ENCODE assay signal across 6 cellular contexts in genomic region chr1:144894454-144895201, GRCh38.
A peak's percentile ranks its signal among the peaks of the same experiment; 100 is the strongest.
DNase-seq lines count a peak whose midpoint lies in the region; ATAC-seq and TF ChIP-seq lines count a peak whose summit lies in the region.
"Not testable (repeated sequence)": the region's sequence is repeated elsewhere in the genome, so short reads cannot be mapped to it uniquely, and the experiment has no call there.

No MANE protein-coding gene starts in this region.

- WGBS in gastroesophageal sphincter (ENCODE audit: low coverage in 1 of 2), 2 donors = no CpG with 5 or more reads among the region's 5 CpGs
- no CpG with 5 or more reads among the region's 5 CpGs for WGBS in heart right ventricle, 2 donors
- WGBS in lung, 2 donors = no CpG with 5 or more reads among the region's 5 CpGs
- no CpG with 5 or more reads among the region's 5 CpGs for WGBS in psoas muscle, 3 donors
- WGBS in upper lobe of left lung, 2 donors = no CpG with 5 or more reads among the region's 5 CpGs

- ATAC-seq in gastroesophageal sphincter = peak; percentile 90
- peak; percentile 91 to 96 (median 94) for ATAC-seq in heart right ventricle
- peak; percentile 66 for ATAC-seq in left lobe of liver
- ATAC-seq in lung (ENCODE audit: insufficient read depth, low FRiP score) = peak; percentile 71
- ATAC-seq in psoas muscle = peak; percentile 85 to 91 (median 88)
- ATAC-seq in upper lobe of left lung (ENCODE audit: low FRiP score in 2 of 2) = peak; percentile 82 to 93

- not testable (repeated sequence) for TF ChIP-seq EP300 in gastroesophageal sphincter (IDR thresholded peaks at IDR 0.05); upper lobe of left lung (IDR thresholded peaks at IDR 0.05)

- not testable (repeated sequence) for TF ChIP-seq POLR2A in gastroesophageal sphincter (IDR thresholded peaks at IDR 0.05); upper lobe of left lung (IDR thresholded peaks at IDR 0.05)

- H3K4me1 ChIP-seq in gastroesophageal sphincter; heart right ventricle; lung (ENCODE audit: control insufficient read depth in 2 of 2, insufficient read depth in 2 of 2, low read length in 2 of 2); psoas muscle; upper lobe of left lung: not testable (repeated sequence)

- not testable (repeated sequence) for H3K9me3 ChIP-seq in gastroesophageal sphincter; heart right ventricle; lung (ENCODE audit: control insufficient read depth in 2 of 2, insufficient read depth in 1 of 2, low read length in 1 of 2); psoas muscle; upper lobe of left lung

- not testable (repeated sequence) for H3K27ac ChIP-seq in gastroesophageal sphincter; heart right ventricle; lung (ENCODE audit: low read depth in 1 of 2, low read length in 1 of 2); psoas muscle; upper lobe of left lung

- not testable (repeated sequence) for H3K27me3 ChIP-seq in gastroesophageal sphincter; heart right ventricle; lung (ENCODE audit: control insufficient read depth, insufficient read depth); psoas muscle (ENCODE audit: insufficient read depth in 3 of 3, low read length in 2 of 3); upper lobe of left lung

- not testable (repeated sequence) for TF ChIP-seq CTCF in gastroesophageal sphincter (IDR thresholded peaks at IDR 0.05); heart right ventricle (IDR thresholded peaks at IDR 0.05); lung (IDR thresholded peaks at IDR 0.05; ENCODE audit: control extremely low read depth, extremely low read depth); psoas muscle (IDR thresholded peaks at IDR 0.05); upper lobe of left lung (IDR thresholded peaks at IDR 0.05)

- not testable (repeated sequence) for DNase-seq in heart right ventricle; left lobe of liver (ENCODE audit: low spot score); lung (ENCODE audit: low spot score); psoas muscle; upper lobe of left lung

- H3K36me3 ChIP-seq in gastroesophageal sphincter; heart right ventricle; lung (ENCODE audit: control insufficient read depth in 2 of 2, insufficient read depth in 2 of 2, low read length in 2 of 2); psoas muscle (ENCODE audit: insufficient read depth in 1 of 2, low read depth in 1 of 2); upper lobe of left lung: not testable (repeated sequence)

- intact Hi-C loops in heart right ventricle (cut with DNase I); psoas muscle (cut with DNase I): not testable (repeated sequence)

- H3K4me3 ChIP-seq in gastroesophageal sphincter, heart right ventricle, lung, psoas muscle, upper lobe of left lung: not testable (repeated sequence)
